Comparison of ENCODE assay signal across 10 cellular contexts in genomic region chr20:38893056-38893455, GRCh38. TPM values are rescaled to one million over a fixed set of nuclear protein-coding genes. Genes with fewer than 3 reads are reported as not detected.
DNase-seq lines count a peak whose midpoint lies in the region; ATAC-seq and TF ChIP-seq lines count a peak whose summit lies in the region.
"Had no signal": no experiment of that assay in that cellular context is flagged by ENCODE, and none has a peak within 500 bp of the region (broad histone marks: within the 10 kb centered on the region; RNA-seq: fewer than 3 reads in every experiment).

No MANE protein-coding gene starts in this region.

- CTCF ChIA-PET in CD8-positive, alpha-beta T cell (lab: Charles Lee) = interaction anchor here (0.7 to 5.9 kb wide), 39 partner anchors 10 to 247 kb away, joined by 3 to 63 read pairs (median 4); partner anchors contain the start of genes DHX35, FAM83D and PPP1R16B
- CTCF ChIA-PET in activated B cell treated with CpG ODN at 0.5 μM for 24 hours (lab: Charles Lee) = interaction anchor here (0.8 to 5.5 kb wide), 34 partner anchors 12 to 248 kb away, joined by 3 to 82 read pairs (median 5); partner anchors contain the start of genes ACTR5, DHX35, FAM83D and PPP1R16B

- peak overlapping the region; percentile 91 for H3K27ac Mint-ChIP-seq in CD8-positive, alpha-beta T cell
- H3K27ac Mint-ChIP-seq in activated B cell treated with CpG ODN at 0.5 μM for 24 hours = peak overlapping the region; percentile 86

- H3K27ac ChIP-seq in CD8-positive, alpha-beta T cell (ENCODE audit: low read depth, low read length) = peak overlapping the region; percentile 29
- no peak overlapping the region for H3K27ac ChIP-seq in iPS-20b (ENCODE audit: low read length)

- no peaks in the 10 kb centered on the region for H3K27me3 ChIP-seq in CD8-positive, alpha-beta T cell (ENCODE audit: insufficient read depth, low read length)
- peaks cover 10% of the 10 kb centered on the region for H3K27me3 ChIP-seq in iPS-20b (ENCODE audit: insufficient read depth, low read length)

- no peak for DNase-seq in CD8-positive, alpha-beta T cell
- no peak for DNase-seq in activated B cell treated with CpG ODN at 0.5 μM for 24 hours
- no peak for DNase-seq in DMS114 treated with DMSO at 0.1 percent for 48 hours (lab: John Stamatoyannopoulos, UW; ENCODE audit: unreplicated experiment)
- DNase-seq in GM19238 (ENCODE audit: insufficient read length, low spot score) = no peak
- DNase-seq: NCI-H1436 treated with DMSO at 0.1 percent for 48 hours had no signal

- peaks cover 10% of the 10 kb centered on the region for H3K4me1 ChIP-seq in CD8-positive, alpha-beta T cell (ENCODE audit: insufficient read depth, low read length)
- H3K4me1 ChIP-seq in iPS-20b (ENCODE audit: insufficient read depth, low read length) = peaks cover 8% of the 10 kb centered on the region

- no peaks in the 10 kb centered on the region for H3K9me3 Mint-ChIP-seq in CD8-positive, alpha-beta T cell
- no peaks in the 10 kb centered on the region for H3K9me3 Mint-ChIP-seq in activated B cell treated with CpG ODN at 0.5 μM for 24 hours

- ATAC-seq in CD8-positive, alpha-beta T cell = peak; percentile 32
- peak; percentile 2 for ATAC-seq in GM21717 (IDR thresholded peaks at IDR 0.05; ENCODE audit: unreplicated experiment)
- ATAC-seq in activated B cell treated with CpG ODN at 0.5 μM for 24 hours (ENCODE audit: low read depth) = peak; percentile 18
- no peak for ATAC-seq in GM18520 (IDR thresholded peaks at IDR 0.05; ENCODE audit: unreplicated experiment)
- no peak for ATAC-seq in HG03439 (IDR thresholded peaks at IDR 0.05; ENCODE audit: unreplicated experiment)

- H3K36me3 ChIP-seq in CD8-positive, alpha-beta T cell (ENCODE audit: insufficient read depth, low read length) = peaks cover 14% of the 10 kb centered on the region
- H3K36me3 ChIP-seq in iPS-20b (ENCODE audit: insufficient read depth, low read depth, low read length) = no peaks in the 10 kb centered on the region

- POLR2A ChIA-PET in CD8-positive, alpha-beta T cell (lab: Charles Lee) = interaction anchor here (1.1 to 2.4 kb wide), 8 partner anchors 10 to 94 kb away, joined by 3 to 26 read pairs (median 5); partner anchors contain the start of gene PPP1R16B
- POLR2A ChIA-PET in activated B cell treated with CpG ODN at 0.5 μM for 24 hours (lab: Charles Lee) = interaction anchor here (0.6 to 6.4 kb wide), 19 partner anchors 11 to 1820 kb away, joined by 3 to 161 read pairs (median 8); partner anchors contain the start of genes ACTR5, DHX35 and PPP1R16B

- no peaks in the 10 kb centered on the region for H3K9me3 ChIP-seq in CD8-positive, alpha-beta T cell (ENCODE audit: low read length)
- H3K9me3 ChIP-seq in iPS-20b (ENCODE audit: insufficient read depth, low read depth, low read length) = no peaks in the 10 kb centered on the region

- peaks cover 31% of the 10 kb centered on the region for H3K4me1 Mint-ChIP-seq in CD8-positive, alpha-beta T cell (ENCODE audit: low read depth)
- peaks cover 70% of the 10 kb centered on the region for H3K4me1 Mint-ChIP-seq in activated B cell treated with CpG ODN at 0.5 μM for 24 hours

- H3K4me3 ChIP-seq in CD8-positive, alpha-beta T cell (ENCODE audit: low read depth, low read length) = no peak overlapping the region
- peak overlapping the region; percentile 66; the same call in 1 of the 2 replicates for H3K4me3 ChIP-seq in iPS-20b (ENCODE audit: low read length)
- H3K4me3 ChIP-seq: skin epidermis had no signal

- TF ChIP-seq CTCF in CD8-positive, alpha-beta T cell (IDR thresholded peaks at IDR 0.05) = no peak
- no peak for TF ChIP-seq CTCF in activated B cell treated with CpG ODN at 0.5 μM for 24 hours (IDR thresholded peaks at IDR 0.05)

- intact Hi-C loops in CD8-positive, alpha-beta T cell (cut with DNase I, micrococcal nuclease) = loop anchor here (1.0 to 5.0 kb wide), 9 partner anchors 18 to 247 kb away; partner anchors contain the start of genes ACTR5 (in 2 of the 2) and PPP1R16B (in 1 of the 2)
- intact Hi-C loops in activated B cell treated with CpG ODN at 0.5 μM for 24 hours (cut with micrococcal nuclease) = loop anchor here (1.0 to 2.0 kb wide), 10 partner anchors 12 to 247 kb away; partner anchors contain the start of genes ACTR5 and PPP1R16B

- no peaks in the 10 kb centered on the region for H3K27me3 Mint-ChIP-seq in CD8-positive, alpha-beta T cell (ENCODE audit: low read depth)
- no peaks in the 10 kb centered on the region for H3K27me3 Mint-ChIP-seq in activated B cell treated with CpG ODN at 0.5 μM for 24 hours

- no peak overlapping the region for H3K9ac ChIP-seq in iPS-20b (ENCODE audit: low read depth, low read length)

- peaks cover 41% of the 10 kb centered on the region for H3K36me3 Mint-ChIP-seq in CD8-positive, alpha-beta T cell
- peaks cover 50% of the 10 kb centered on the region for H3K36me3 Mint-ChIP-seq in activated B cell treated with CpG ODN at 0.5 μM for 24 hours (ENCODE audit: low read depth)

- H3K4me3 Mint-ChIP-seq in CD8-positive, alpha-beta T cell = peak overlapping the region; percentile 69
- peak overlapping the region; percentile 45 for H3K4me3 Mint-ChIP-seq in activated B cell treated with CpG ODN at 0.5 μM for 24 hours

RNA-seq across cellular contexts. Expression of gene FAM83D, which starts 33.2 kb away (rescaled TPM):
- 1 to 10 TPM; 5.3 to 6.3 TPM for total RNA-seq in CD8-positive, alpha-beta T cell
- total RNA-seq in activated B cell treated with CpG ODN at 0.5 μM for 24 hours = 0.93 and 1.2 TPM in 2 replicates

Comparison
In these comparisons a context has a peak if more than half of its experiments do, and no peak if none do; other contexts are left out.
1. ATAC-seq: peak in CD8-positive, alpha-beta T cell (single experiment), GM21717 (single experiment) and activated B cell treated with CpG ODN at 0.5 μM for 24 hours (single experiment); none in GM18520 (single experiment) and HG03439 (single experiment).